ENCODE assay signal across 7 cellular contexts in genomic region chr5:149959406-149960236, GRCh38. TPM values are rescaled to one million over a fixed set of nuclear protein-coding genes. Genes with fewer than 3 reads are reported as not detected.
DNase-seq lines count a peak whose midpoint lies in the region; ATAC-seq and TF ChIP-seq lines count a peak whose summit lies in the region.

No MANE protein-coding gene starts in this region.

- peak; percentile 78 for TF ChIP-seq CTCF in GM12873 (IDR thresholded peaks at IDR 0.05; ENCODE audit: insufficient read depth, low read depth, low read length, missing control alignments)
- TF ChIP-seq CTCF in Loucy (conservative IDR thresholded peaks at IDR 0.05; ENCODE audit: low read length): peak; percentile 94
- TF ChIP-seq CTCF in activated B cell treated with CpG ODN at 0.5 μM for 24 hours (IDR thresholded peaks at IDR 0.05): no peak
- TF ChIP-seq CTCF in coronary artery (IDR thresholded peaks at IDR 0.05): no peak

- intact Hi-C loops in activated B cell treated with CpG ODN at 0.5 μM for 24 hours (cut with micrococcal nuclease): loop anchor here (1.0 to 10.0 kb wide), 8 partner anchors 31 to 1575 kb away; partner anchors contain the start of genes ADRB2, CSNK1A1, FBXO38 and HMGXB3

- peak; percentile 18 for DNase-seq in activated B cell treated with CpG ODN at 0.5 μM for 24 hours
- DNase-seq in coronary artery (ENCODE audit: low spot score): no peak
- peak; percentile 10 to 84 for DNase-seq in lung microvascular endothelial cell (ENCODE audit: low read depth in 2 of 2)
- peak; percentile 19 for DNase-seq in stimulated activated CD8-positive, alpha-beta memory T cell treated with anti-CD3 and anti-CD28 coated beads, Interleukin-12 subunit alpha, Interleukin-12 subunit beta, amount 100 ng/mL, for 24 hours (ENCODE audit: extremely low read depth)
- no peak for DNase-seq in NCI-H2171 (lab: John Stamatoyannopoulos, UW)

- peak overlapping the region; percentile 98 for H3K4me3 Mint-ChIP-seq in activated B cell treated with CpG ODN at 0.5 μM for 24 hours

- H3K79me2 ChIP-seq in Loucy (ENCODE audit: insufficient read depth, low read length): peaks cover 3% of the 10 kb centered on the region; the same call in 1 of the 2 replicates

- ATAC-seq in activated B cell treated with CpG ODN at 0.5 μM for 24 hours (ENCODE audit: low read depth): peak; percentile 5

- H3K27ac Mint-ChIP-seq in activated B cell treated with CpG ODN at 0.5 μM for 24 hours: peak overlapping the region; percentile 98

- H3K9me3 Mint-ChIP-seq in activated B cell treated with CpG ODN at 0.5 μM for 24 hours: no peaks in the 10 kb centered on the region

- no peaks in the 10 kb centered on the region for H3K27me3 ChIP-seq in Loucy (ENCODE audit: insufficient read depth, low read length, poor library complexity, severe bottlenecking)

- H3K36me3 Mint-ChIP-seq in activated B cell treated with CpG ODN at 0.5 μM for 24 hours (ENCODE audit: low read depth): peaks cover 4% of the 10 kb centered on the region

- no peaks in the 10 kb centered on the region for H3K9me3 ChIP-seq in Loucy (ENCODE audit: insufficient read depth, low read depth, low read length)

- peak overlapping the region; percentile 77 for H3K4me3 ChIP-seq in Loucy (ENCODE audit: low read length, poor library complexity, severe bottlenecking)
- H3K4me3 ChIP-seq in coronary artery: peak overlapping the region; percentile 88

- H3K27me3 Mint-ChIP-seq in activated B cell treated with CpG ODN at 0.5 μM for 24 hours: peaks cover 3% of the 10 kb centered on the region

- H3K4me2 ChIP-seq in Loucy (ENCODE audit: low read depth, low read length, poor library complexity, severe bottlenecking): peak overlapping the region; percentile 94

- H3K36me3 ChIP-seq in Loucy (ENCODE audit: insufficient read depth, low read length): no peaks in the 10 kb centered on the region

- CTCF ChIA-PET in activated B cell treated with CpG ODN at 0.5 μM for 24 hours (lab: Charles Lee): interaction anchor here (0.7 to 5.4 kb wide), 12 partner anchors 23 to 128 kb away, joined by 3 to 21 read pairs (median 3); no protein-coding TSS in a partner anchor

- peak overlapping the region; percentile 83 to 91 for H3K27ac ChIP-seq in coronary artery

- no peaks in the 10 kb centered on the region for H4K20me1 ChIP-seq in Loucy (ENCODE audit: insufficient read depth, low read length, poor library complexity, severe bottlenecking)

- H3K4me1 Mint-ChIP-seq in activated B cell treated with CpG ODN at 0.5 μM for 24 hours: peaks cover 20% of the 10 kb centered on the region

- peak overlapping the region; percentile 89 for H3K9ac ChIP-seq in Loucy (ENCODE audit: low read depth, low read length, poor library complexity, severe bottlenecking)

- no peaks in the 10 kb centered on the region for H3F3A ChIP-seq in Loucy (ENCODE audit: low read depth)

- H2AFZ ChIP-seq in Loucy (ENCODE audit: low read length): peak overlapping the region; percentile 91

- H3K4me1 ChIP-seq in Loucy (ENCODE audit: insufficient read depth, low read length, poor library complexity, severe bottlenecking): peaks cover 19% of the 10 kb centered on the region

- H3K9me2 ChIP-seq in Loucy (replicated peaks; ENCODE audit: low read depth, low read length): no peaks in the 10 kb centered on the region

- POLR2A ChIA-PET in activated B cell treated with CpG ODN at 0.5 μM for 24 hours (lab: Charles Lee): interaction anchor here (0.5 to 4.6 kb wide), 14 partner anchors 8 to 1293 kb away, joined by 3 to 39 read pairs (median 3); partner anchors contain the start of genes CSNK1A1, GM2A, HMGXB3 and PPARGC1B

RNA-seq across cellular contexts. Expression of gene SLC26A2, which starts 0.9 kb away (rescaled TPM):
- total RNA-seq in activated B cell treated with CpG ODN at 0.5 μM for 24 hours (8.9 and 11.0 TPM in 2 replicates), lung microvascular endothelial cell (17.9 and 18.8 TPM in 2 replicates)

RNA-seq across cellular contexts. Expression of gene PDE6A, which starts 15.0 kb away (rescaled TPM):
- total RNA-seq in activated B cell treated with CpG ODN at 0.5 μM for 24 hours: not detected in 2 replicates
- total RNA-seq in lung microvascular endothelial cell: under 0.01 TPM in 1 of 2 replicates, not detected in the other

RNA-seq across cellular contexts. Expression of gene TIGD6, which starts 40.8 kb away (rescaled TPM):
- total RNA-seq in activated B cell treated with CpG ODN at 0.5 μM for 24 hours (3.5 and 4.2 TPM in 2 replicates), lung microvascular endothelial cell (2.6 and 5.6 TPM in 2 replicates)

RNA-seq across cellular contexts. Expression of gene HMGXB3, which starts 40.9 kb away (rescaled TPM):
- 28.5 and 36.8 TPM in 2 replicates for total RNA-seq in activated B cell treated with CpG ODN at 0.5 μM for 24 hours
- 20.3 and 29.8 TPM in 2 replicates for total RNA-seq in lung microvascular endothelial cell

Comparison
In these comparisons a context has a peak if more than half of its experiments do, and no peak if none do; other contexts are left out.
1. CTCF ChIP-seq: peak in GM12873 (single experiment) and Loucy (single experiment); none in activated B cell treated with CpG ODN at 0.5 μM for 24 hours (single experiment) and coronary artery (single experiment).
2. DNase-seq: peak in activated B cell treated with CpG ODN at 0.5 μM for 24 hours (single experiment), lung microvascular endothelial cell (2 of 2) and stimulated activated CD8-positive, alpha-beta memory T cell treated with anti-CD3 and anti-CD28 coated beads, Interleukin-12 subunit alpha, Interleukin-12 subunit beta, amount 100 ng/mL, for 24 hours (single experiment); none in coronary artery (single experiment) and NCI-H2171 (single experiment).